In genomic region chr19:11165486-11166030, GRCh38 we compare ENCODE assay signal across 14 cellular contexts. TPM values are rescaled to one million over a fixed set of nuclear protein-coding genes. Genes with fewer than 3 reads are reported as not detected.
DNase-seq lines count a peak whose midpoint lies in the region; ATAC-seq and FAIRE-seq lines count a peak whose summit lies in the region.
"Had no signal": no experiment of that assay in that cellular context is flagged by ENCODE, and none has a peak within 500 bp of the region (broad histone marks: within the 10 kb centered on the region; RNA-seq: fewer than 3 reads in every experiment).

No MANE protein-coding gene starts in this region.

- H3K9me3 ChIP-seq in skeletal muscle tissue (ENCODE audit: control insufficient read depth in 3 of 3, low read length in 3 of 3): no peaks in the 10 kb centered on the region

- POLR2A ChIA-PET in T-cell (lab: Charles Lee): no interaction called here

- CTCF ChIA-PET in T-cell (lab: Charles Lee): interaction anchor here in 1 of 2 donors (0.5 kb wide), 1 partner anchor 96 kb away, joined by 4 read pairs; no protein-coding TSS in a partner anchor

- ATAC-seq in T-cell (replicated peaks in 1 of 4): no peak
- ATAC-seq in HG02938 (IDR thresholded peaks at IDR 0.05; ENCODE audit: unreplicated experiment): no peak

- H3K27ac Mint-ChIP-seq in T-cell: no peak overlapping the region

- H3K36me3 ChIP-seq in skeletal muscle tissue (ENCODE audit: control insufficient read depth in 3 of 3, insufficient read depth in 3 of 3, low read length in 3 of 3): peaks cover 23 to 30% (median 29%) of the 10 kb centered on the region in 3 donors

- H3K27me3 Mint-ChIP-seq in T-cell: no peaks in the 10 kb centered on the region

- no peaks in the 10 kb centered on the region for H3K27me3 ChIP-seq in skeletal muscle tissue (ENCODE audit: control insufficient read depth in 3 of 3, insufficient read depth in 3 of 3, low read length in 3 of 3)

- H3K36me3 Mint-ChIP-seq in T-cell: no peaks in the 10 kb centered on the region

- H3K27ac ChIP-seq in caudate nucleus (ENCODE audit: low read depth, low read length) (peak overlapping the region; percentile 70), skeletal muscle tissue (ENCODE audit: low read depth, low read length) (peak overlapping the region; percentile 74)

- peaks cover 18 to 26% (median 22%) of the 10 kb centered on the region in 3 donors for H3K4me1 ChIP-seq in skeletal muscle tissue (ENCODE audit: control insufficient read depth in 3 of 3, insufficient read depth in 3 of 3, low read length in 3 of 3)

- H3K9ac ChIP-seq in skeletal muscle tissue (ENCODE audit: low read depth in 1 of 3, low read length in 3 of 3): peak overlapping the region in 1 of 3 donors; percentile 57

- no peaks in the 10 kb centered on the region for H3K9me3 Mint-ChIP-seq in T-cell

- no peak overlapping the region for H3K4me3 Mint-ChIP-seq in T-cell

- DNase-seq in EL (peak; percentile 54), caudate nucleus (lab: John Stamatoyannopoulos, UW) (no peak), iris pigment epithelial cell (ENCODE audit: low read depth) (peak; percentile 33), T-cell (no peak), activated gamma-delta T cell treated with Interleukin-2 at 50 U/mL for 16 hours (no peak), urothelium cell line (ENCODE audit: low spot score) (no peak)
- DNase-seq: DMS79, NCI-H146, NCI-H526 treated with DMSO at 0.1 percent for 48 hours, SIG-M5, trophoblast cell had no signal

- H3K4me3 ChIP-seq in skeletal muscle tissue (ENCODE audit: low read length in 3 of 3): no peak overlapping the region

- no peaks in the 10 kb centered on the region for H3K4me1 Mint-ChIP-seq in T-cell

- FAIRE-seq in urothelium cell line (lab: Jason Lieb, UNC): no peak
- FAIRE-seq: keratinocyte had no signal

RNA-seq across cellular contexts. Expression of gene SPC24, which starts 10.0 kb away (rescaled TPM):
- total RNA-seq in skeletal muscle tissue (12.0 TPM), T-cell (1 to 10 TPM in 4 of 5 donors, under 1 TPM in 1; 0.95 to 3.6 (median 2.4) TPM)

RNA-seq across cellular contexts. Expression of gene KANK2, which starts 31.8 kb away (rescaled TPM):
- total RNA-seq in skeletal muscle tissue (53.2 TPM), T-cell (1 to 10 TPM in 3 of 5 donors, under 1 TPM in 2; 0.68 to 1.9 (median 1.2) TPM)

Comparison
In these comparisons a context has a peak if more than half of its experiments do, and no peak if none do; other contexts are left out.
1. DNase-seq: peak in EL (single experiment) and iris pigment epithelial cell (single experiment); none in caudate nucleus (0 of 61), T-cell (0 of 34), activated gamma-delta T cell treated with Interleukin-2 at 50 U/mL for 16 hours (single experiment) and urothelium cell line (single experiment).
2. RNA of gene KANK2, which starts 31.8 kb away (total RNA-seq): 53.2 TPM in skeletal muscle tissue (single experiment); 0.68 to 1.9 TPM in T-cell; every median in the first group is over 10 times any median in the second.